11 cellular contexts compared by ENCODE assay signal in genomic region chr4:159401791-159402380, GRCh38.
DNase-seq lines count a peak whose midpoint lies in the region; ATAC-seq and TF ChIP-seq lines count a peak whose summit lies in the region.
"Had no signal": no experiment of that assay in that cellular context is flagged by ENCODE, and none has a peak within 500 bp of the region (broad histone marks: within the 10 kb centered on the region; RNA-seq: fewer than 3 reads in every experiment).

No MANE protein-coding gene starts in this region.

- no peak for TF ChIP-seq EP300 in suprapubic skin (IDR thresholded peaks at IDR 0.05)

- no peak overlapping the region for H3K9ac ChIP-seq in smooth muscle cell (ENCODE audit: low read depth)

- H2AFZ ChIP-seq in smooth muscle cell (ENCODE audit: low read depth) = no peak overlapping the region

- no peak for TF ChIP-seq POLR2A in suprapubic skin (IDR thresholded peaks at IDR 0.05)

- 58% methylated on average over 6 of the region's 6 CpGs for WGBS in right cardiac atrium
- WGBS in smooth muscle cell (ENCODE audit: low lambda C conversion rate) = 50% methylated on average over 6 of the region's 6 CpGs
- WGBS in suprapubic skin = 75% methylated on average over 6 of the region's 6 CpGs

- H4K20me1 ChIP-seq in smooth muscle cell (ENCODE audit: low read depth) = no peaks in the 10 kb centered on the region

- H3K79me2 ChIP-seq in smooth muscle cell (ENCODE audit: low read depth) = no peaks in the 10 kb centered on the region

- H3K27ac ChIP-seq in right cardiac atrium (ENCODE audit: low read length) = no peak overlapping the region
- H3K27ac ChIP-seq in smooth muscle cell (ENCODE audit: low read depth) = peak overlapping the region; percentile 21
- H3K27ac ChIP-seq in suprapubic skin = no peak overlapping the region

- H3K9me3 ChIP-seq in right cardiac atrium (ENCODE audit: control insufficient read depth, low read length) = no peaks in the 10 kb centered on the region
- no peaks in the 10 kb centered on the region for H3K9me3 ChIP-seq in smooth muscle cell (replicated peaks; ENCODE audit: low read depth)
- H3K9me3 ChIP-seq in suprapubic skin = no peaks in the 10 kb centered on the region

- H3K36me3 ChIP-seq in smooth muscle cell (ENCODE audit: low read depth) (no peaks in the 10 kb centered on the region), suprapubic skin (no peaks in the 10 kb centered on the region)

- ATAC-seq in Right ventricle myocardium inferior (peak; percentile 6), right cardiac atrium (no peak), HG02840 (IDR thresholded peaks at IDR 0.05; ENCODE audit: low FRiP score, unreplicated experiment) (no peak), GM19351 (IDR thresholded peaks at IDR 0.05; ENCODE audit: unreplicated experiment) (no peak)
- ATAC-seq: left colon had no signal

- DNase-seq in Right ventricle myocardium inferior (ENCODE audit: missing footprints) = no peak
- no peak for DNase-seq in right cardiac atrium
- DNase-seq in SW 1271 (lab: John Stamatoyannopoulos, UW) = peak; percentile 1 to 79
- peak; percentile 95 for DNase-seq in fibroblast of villous mesenchyme (ENCODE audit: low read depth)
- DNase-seq in smooth muscle cell (lab: John Stamatoyannopoulos, UW; ENCODE audit: unreplicated experiment) = no peak
- DNase-seq in suprapubic skin (ENCODE audit: low spot score in 2 of 2) = no peak
- DNase-seq: Karpas-422, left colon, NCI-H748 treated with DMSO at 0.1 percent for 48 hours had no signal

- no peak overlapping the region for H3K4me3 ChIP-seq in right cardiac atrium (ENCODE audit: low read length)
- H3K4me3 ChIP-seq in fibroblast of villous mesenchyme (ENCODE audit: low read depth, low read length) = no peak overlapping the region
- no peak overlapping the region for H3K4me3 ChIP-seq in smooth muscle cell
- no peak overlapping the region for H3K4me3 ChIP-seq in suprapubic skin

- no peak for TF ChIP-seq CTCF in fibroblast of villous mesenchyme (IDR thresholded peaks at IDR 0.05; ENCODE audit: insufficient read depth, low read depth, low read length)
- no peak for TF ChIP-seq CTCF in smooth muscle cell (IDR thresholded peaks at IDR 0.05; ENCODE audit: borderline replicate concordance, insufficient read depth, poor library complexity, severe bottlenecking)
- no peak for TF ChIP-seq CTCF in suprapubic skin (IDR thresholded peaks at IDR 0.05)

- intact Hi-C loops in Right ventricle myocardium inferior (cut with DNase I) = no loop called here
- intact Hi-C loops in right cardiac atrium (cut with DNase I) = no loop called here

- peak overlapping the region; percentile 23 for H3K4me2 ChIP-seq in smooth muscle cell

- no peaks in the 10 kb centered on the region for H3F3A ChIP-seq in smooth muscle cell (ENCODE audit: low read depth)

- H3K27me3 ChIP-seq in right cardiac atrium (ENCODE audit: control insufficient read depth, insufficient read depth) (no peaks in the 10 kb centered on the region), smooth muscle cell (ENCODE audit: low read depth) (no peaks in the 10 kb centered on the region), suprapubic skin (no peaks in the 10 kb centered on the region)

- H3K4me1 ChIP-seq in right cardiac atrium (ENCODE audit: control insufficient read depth, insufficient read depth, low read length) (peaks cover 4% of the 10 kb centered on the region), smooth muscle cell (ENCODE audit: low read depth) (no peaks in the 10 kb centered on the region), suprapubic skin (peaks cover 5% of the 10 kb centered on the region)

Comparison
In these comparisons a context has a peak if more than half of its experiments do, and no peak if none do; other contexts are left out.
1. DNase-seq: peak in SW 1271 (2 of 2) and fibroblast of villous mesenchyme (single experiment); none in Right ventricle myocardium inferior (single experiment), right cardiac atrium (0 of 3), smooth muscle cell (single experiment) and suprapubic skin (0 of 2).